In the genomic region with DNA sequence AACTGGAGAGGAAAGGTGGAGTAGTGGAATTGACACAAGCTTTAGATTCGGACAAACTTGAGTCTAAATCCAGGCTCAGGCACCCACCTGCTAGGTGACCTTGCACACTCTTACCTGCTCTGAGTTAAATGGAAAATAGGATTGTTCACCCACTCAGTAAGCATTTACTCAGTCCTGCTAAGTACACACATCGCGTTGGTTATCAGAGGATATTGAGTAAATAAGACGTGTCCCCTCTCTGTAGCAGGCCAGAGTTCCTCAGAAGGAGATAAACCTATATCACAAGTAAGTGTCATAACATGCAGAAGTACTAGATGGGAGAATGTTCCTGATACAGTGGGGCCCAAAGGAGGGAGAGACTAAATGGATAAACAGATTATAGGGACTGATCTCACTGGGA, we compare ENCODE assay signal across 20 cellular contexts.
A peak's percentile ranks its signal among the peaks of the same experiment; 100 is the strongest.
DNase-seq lines count a peak whose midpoint lies in the region; ATAC-seq, FAIRE-seq and TF ChIP-seq lines count a peak whose summit lies in the region.
"Had no signal": no experiment of that assay in that cellular context is flagged by ENCODE, and none has a peak within 500 bp of the region (broad histone marks: within the 10 kb centered on the region; RNA-seq: fewer than 3 reads in every experiment).

No MANE protein-coding gene starts in this region.

- H3K9me3 Mint-ChIP-seq in GM23338, result peaks cover 12% of the 10 kb centered on the region
- peaks cover 3% of the 10 kb centered on the region for H3K9me3 Mint-ChIP-seq in astrocyte (ENCODE audit: unreplicated experiment)
- H3K9me3 Mint-ChIP-seq in nephron, result no peaks in the 10 kb centered on the region
- H3K9me3 Mint-ChIP-seq: mesothelial cell of epicardium, neural progenitor cell had no signal

- no peaks in the 10 kb centered on the region for H3K36me3 ChIP-seq in GM23338 (ENCODE audit: insufficient read depth)
- H3K36me3 ChIP-seq in astrocyte (ENCODE audit: insufficient read depth, low read length), result no peaks in the 10 kb centered on the region
- H3K36me3 ChIP-seq in gastrocnemius medialis, result no peaks in the 10 kb centered on the region
- H3K36me3 ChIP-seq in Peyer's patch, result no peaks in the 10 kb centered on the region
- H3K36me3 ChIP-seq: cardiac muscle cell, neural progenitor cell had no signal

- peaks cover 22% of the 10 kb centered on the region for H3F3A ChIP-seq in GM23338 (replicated peaks; ENCODE audit: low read depth)

- H3K27me3 Mint-ChIP-seq in GM23338 (ENCODE audit: insufficient read depth, low read depth, poor library complexity), result peaks cover 8% of the 10 kb centered on the region
- peaks cover 10% of the 10 kb centered on the region for H3K27me3 Mint-ChIP-seq in astrocyte (ENCODE audit: low read depth, unreplicated experiment)
- H3K27me3 Mint-ChIP-seq in nephron (ENCODE audit: low read depth), result no peaks in the 10 kb centered on the region

- H3K9me2 ChIP-seq in GM23338 (ENCODE audit: insufficient read depth), result 0 out of 2 replicates have a peak, but pooled peaks cover 2% of the 10 kb centered on the region

- POLR2A ChIA-PET in AG04450 (lab: Yijun Ruan, JAX), result no interaction called here

- H3K9ac ChIP-seq in astrocyte (ENCODE audit: low read length), result peak overlapping the region; percentile 26
- H3K9ac ChIP-seq: neural progenitor cell had no signal

- H3K4me3 Mint-ChIP-seq in GM23338, result peak overlapping the region; percentile 15; the same call in 1 of the 3 replicates
- H3K4me3 Mint-ChIP-seq in astrocyte (ENCODE audit: unreplicated experiment), result no peak overlapping the region
- no peak overlapping the region for H3K4me3 Mint-ChIP-seq in nephron
- H3K4me3 Mint-ChIP-seq: activated CD4-positive, alpha-beta T cell treated with anti-CD3 and anti-CD28 coated beads for 36 hours; activated naive CD8-positive, alpha-beta T cell treated with anti-CD3 and anti-CD28 coated beads, Interleukin-2, amount 50 U/mL, for 24 hours; mesothelial cell of epicardium; neural progenitor cell had no signal

- CTCF ChIA-PET in AG04450 (lab: Charles Lee), result interaction anchor here (1.9 to 2.5 kb wide), 2 partner anchors 294 to 298 kb away, joined by 5 to 8 read pairs; no protein-coding TSS in a partner anchor

- intact Hi-C loops in gastrocnemius medialis (cut with DNase I; ENCODE audit: low total_unique reads), result no loop called here

- TF ChIP-seq CTCF in AG04450 (IDR thresholded peaks at IDR 0.05; ENCODE audit: low read depth, low read length) (no peak), GM23338 (conservative IDR thresholded peaks at IDR 0.05; ENCODE audit: low read depth in 2 of 2) (no peak), astrocyte (IDR thresholded peaks at IDR 0.05; ENCODE audit: insufficient read depth, low read depth, low read length) (no peak), nephron (IDR thresholded peaks at IDR 0.05; ENCODE audit: unreplicated experiment in 3 of 3) (no peak), gastrocnemius medialis (IDR thresholded peaks at IDR 0.05 in 4 of 5, conservative IDR thresholded peaks at IDR 0.05 in 1 of 5) (no peak), Peyer's patch (IDR thresholded peaks at IDR 0.05) (no peak)

- H3K4me2 ChIP-seq in GM23338 (peak overlapping the region; percentile 60; the same call in 1 of the 2 replicates), astrocyte (ENCODE audit: low read length) (peak overlapping the region; percentile 33)
- H3K4me2 ChIP-seq: neural progenitor cell had no signal

- H3K4me3 ChIP-seq in AG04450 (ENCODE audit: low read depth, low read length) (no peak overlapping the region), GM23338 (no peak overlapping the region; the same call in 1 of the 2 replicates), astrocyte (ENCODE audit: insufficient read depth, low read depth, low read length) (no peak overlapping the region), gastrocnemius medialis (no peak overlapping the region), Peyer's patch (no peak overlapping the region)
- H3K4me3 ChIP-seq: cardiac muscle cell, neural progenitor cell had no signal

- FAIRE-seq in astrocyte (lab: Jason Lieb, UNC), result no peak

- TF ChIP-seq POLR2A in gastrocnemius medialis (IDR thresholded peaks at IDR 0.05) (no peak), Peyer's patch (IDR thresholded peaks at IDR 0.05) (no peak)

- H2AFZ ChIP-seq in GM23338 (no peak overlapping the region), astrocyte (ENCODE audit: low read depth, low read length) (peak overlapping the region; percentile 11)
- H2AFZ ChIP-seq: neural progenitor cell had no signal

- H4K20me1 ChIP-seq in GM23338 (replicated peaks; ENCODE audit: insufficient read depth), result no peaks in the 10 kb centered on the region
- H4K20me1 ChIP-seq in astrocyte (ENCODE audit: insufficient read depth, low read length), result no peaks in the 10 kb centered on the region

- H3K9me3 ChIP-seq in AG04450 (ENCODE audit: control insufficient read depth, insufficient read depth, low read length), result peaks cover 4% of the 10 kb centered on the region; the same call in 1 of the 2 replicates
- H3K9me3 ChIP-seq in astrocyte (ENCODE audit: insufficient read depth, low read depth, low read length), result no peaks in the 10 kb centered on the region
- H3K9me3 ChIP-seq in gastrocnemius medialis, result no peaks in the 10 kb centered on the region
- H3K9me3 ChIP-seq in Peyer's patch, result no peaks in the 10 kb centered on the region

- H3K27ac ChIP-seq in AG04450 (ENCODE audit: low read depth, low read length), result peak overlapping the region; percentile 83
- H3K27ac ChIP-seq in GM23338 (ENCODE audit: low read depth), result peak overlapping the region; percentile 99
- peak overlapping the region; percentile 58 for H3K27ac ChIP-seq in astrocyte (ENCODE audit: low read depth, low read length)
- H3K27ac ChIP-seq in gastrocnemius medialis, result no peak overlapping the region
- peak overlapping the region in 2 of 4 donors; percentile 14 to 51 for H3K27ac ChIP-seq in Peyer's patch
- H3K27ac ChIP-seq: cardiac muscle cell, neural progenitor cell had no signal

- DNase-seq in AG04450 (ENCODE audit: low read depth, low spot score) (no peak), GM23338 (ENCODE audit: low spot score) (no peak), astrocyte (ENCODE audit: low read depth) (no peak), gastrocnemius medialis (no peak), NCI-H2107 treated with DMSO at 0.1 percent for 48 hours (lab: John Stamatoyannopoulos, UW; ENCODE audit: unreplicated experiment) (no peak), Peyer's patch (no peak)
- DNase-seq: activated CD4-positive, alpha-beta T cell treated with anti-CD3 and anti-CD28 coated beads for 36 hours; activated naive CD8-positive, alpha-beta T cell treated with anti-CD3 and anti-CD28 coated beads, Interleukin-2, amount 50 U/mL, for 24 hours; AML-193; Karpas-422; left colon; NCI-H1105 treated with DMSO at 0.1 percent for 48 hours; stimulated activated CD4-positive, alpha-beta T cell treated with anti-CD3 and anti-CD28 coated beads, Interleukin-12 subunit alpha, Interleukin-12 subunit beta, amount 100 ng/mL, for 4 hours; stimulated activated CD8-positive, alpha-beta memory T cell treated with anti-CD3 and anti-CD28 coated beads, Interleukin-4, amount 100 ng/mL, for 48 hours; substantia nigra; SW 1271 had no signal

- H3K36me3 Mint-ChIP-seq in GM23338 (ENCODE audit: low read depth) (peaks cover 17% of the 10 kb centered on the region), astrocyte (ENCODE audit: low read depth, unreplicated experiment) (peaks cover 1% of the 10 kb centered on the region), nephron (ENCODE audit: low read depth) (no peaks in the 10 kb centered on the region)
- H3K36me3 Mint-ChIP-seq: mesothelial cell of epicardium, neural progenitor cell had no signal

- ATAC-seq in GM23338, result no peak
- ATAC-seq in gastrocnemius medialis, result no peak
- ATAC-seq: activated CD4-positive, alpha-beta T cell treated with anti-CD3 and anti-CD28 coated beads for 36 hours; activated naive CD8-positive, alpha-beta T cell treated with anti-CD3 and anti-CD28 coated beads, Interleukin-2, amount 50 U/mL, for 24 hours; left colon had no signal

- peak overlapping the region; percentile 94 for H3K27ac Mint-ChIP-seq in GM23338
- peak overlapping the region; percentile 28 for H3K27ac Mint-ChIP-seq in astrocyte (ENCODE audit: unreplicated experiment)
- peak overlapping the region; percentile 87 to 96 (median 91) for H3K27ac Mint-ChIP-seq in nephron
- H3K27ac Mint-ChIP-seq: activated CD4-positive, alpha-beta T cell treated with anti-CD3 and anti-CD28 coated beads for 36 hours; activated naive CD8-positive, alpha-beta T cell treated with anti-CD3 and anti-CD28 coated beads, Interleukin-2, amount 50 U/mL, for 24 hours; mesothelial cell of epicardium; neural progenitor cell had no signal

- H3K4me1 ChIP-seq in GM23338 (ENCODE audit: insufficient read depth) (peaks cover 23% of the 10 kb centered on the region), astrocyte (ENCODE audit: insufficient read depth, low read length) (peaks cover 19% of the 10 kb centered on the region), gastrocnemius medialis (no peaks in the 10 kb centered on the region), Peyer's patch (no peaks in the 10 kb centered on the region)

- peaks cover 38% of the 10 kb centered on the region for H3K4me1 Mint-ChIP-seq in GM23338
- H3K4me1 Mint-ChIP-seq in astrocyte (ENCODE audit: low read depth, unreplicated experiment), result peaks cover 29% of the 10 kb centered on the region
- peaks cover 32% of the 10 kb centered on the region for H3K4me1 Mint-ChIP-seq in nephron

- H3K27me3 ChIP-seq in AG04450 (ENCODE audit: control insufficient read depth, insufficient read depth, low read length) (no peaks in the 10 kb centered on the region), GM23338 (ENCODE audit: insufficient read depth) (no peaks in the 10 kb centered on the region), astrocyte (ENCODE audit: insufficient read depth, low read length) (no peaks in the 10 kb centered on the region), gastrocnemius medialis (no peaks in the 10 kb centered on the region), Peyer's patch (no peaks in the 10 kb centered on the region)

- no peaks in the 10 kb centered on the region; the same call in 1 of the 2 replicates for H3K79me2 ChIP-seq in GM23338 (replicated peaks; ENCODE audit: insufficient read depth)
- no peaks in the 10 kb centered on the region for H3K79me2 ChIP-seq in astrocyte (ENCODE audit: insufficient read depth, low read length)

- in situ Hi-C loops in gastrocnemius medialis (cut with MboI; ENCODE audit: low sequenced_read_pairs in 4 of 4), result loop anchor here in 1 of 4 donors (25.0 kb wide), 1 partner anchor 94 kb away; no protein-coding TSS in a partner anchor

Comparison
In these comparisons a context has a peak if more than half of its experiments do, and no peak if none do; other contexts are left out.
1. H3K27ac ChIP-seq: peak in AG04450 (single experiment), GM23338 (single experiment) and astrocyte (single experiment); none in gastrocnemius medialis (0 of 4).
2. H3K27ac Mint-ChIP-seq: peak in every context shown above with its lines; median percentile 94 in GM23338; 91 in nephron; 28 in astrocyte.